Comparison of ENCODE assay signal across 8 cellular contexts in the genomic region with DNA sequence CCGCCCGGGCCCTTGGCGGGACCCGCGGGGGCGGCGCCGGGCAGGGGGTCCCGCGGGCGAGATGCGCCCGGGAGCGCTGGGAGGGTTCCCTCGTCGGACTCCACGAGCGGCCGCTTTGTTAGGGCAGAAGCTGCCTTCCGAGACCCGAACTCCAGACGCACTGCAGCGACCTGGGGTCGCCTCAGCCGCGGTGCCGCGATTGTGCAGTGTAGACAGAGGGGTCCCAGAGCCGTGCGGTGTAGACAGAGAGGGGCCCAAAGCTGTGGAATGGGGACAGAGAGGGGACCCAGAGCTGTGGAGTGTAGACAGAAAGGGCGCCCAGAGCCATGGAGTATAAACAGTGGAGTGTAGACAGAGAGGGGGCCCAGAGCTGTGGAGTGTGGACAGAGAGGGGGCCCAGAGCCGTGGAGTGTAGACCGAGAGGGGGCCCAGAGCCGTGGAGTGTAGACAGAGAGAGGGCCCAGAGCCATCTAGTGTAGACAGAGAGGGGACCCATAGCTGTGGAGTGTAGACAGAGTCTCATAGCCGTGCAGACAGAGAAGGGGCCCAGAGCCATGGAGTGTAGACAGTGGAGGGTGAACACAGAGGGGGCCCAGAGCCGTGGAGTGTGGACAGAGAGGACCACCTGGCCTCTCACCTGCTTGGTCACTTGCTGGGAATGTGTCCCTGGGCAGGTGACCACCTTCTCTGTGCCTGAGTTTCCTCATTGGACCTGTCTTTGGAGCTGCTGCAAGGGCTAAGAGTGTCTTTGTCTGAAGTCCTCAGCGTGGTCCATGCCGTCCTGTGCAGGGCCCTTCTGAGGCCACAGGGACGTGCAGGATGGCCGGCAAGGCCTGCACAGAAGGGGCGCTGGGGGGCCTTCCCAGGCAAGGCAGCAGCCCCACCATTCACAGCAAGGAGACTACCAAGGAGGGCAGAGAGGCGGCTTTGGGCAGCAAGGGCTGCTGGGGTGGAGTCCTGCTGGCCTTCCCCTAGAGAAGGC. TPM values are rescaled to one million over a fixed set of nuclear protein-coding genes. Genes with fewer than 3 reads are reported as not detected.
DNase-seq lines count a peak whose midpoint lies in the region; ATAC-seq and TF ChIP-seq lines count a peak whose summit lies in the region.

No MANE protein-coding gene starts in this region.

- no peak overlapping the region for H3K27ac Mint-ChIP-seq in activated naive CD4-positive, alpha-beta T cell treated with anti-CD3 and anti-CD28 coated beads for 36 hours

- peak overlapping the region; percentile 66 for H3K4me3 Mint-ChIP-seq in activated naive CD4-positive, alpha-beta T cell treated with anti-CD3 and anti-CD28 coated beads for 36 hours

- H3K4me1 Mint-ChIP-seq in activated naive CD4-positive, alpha-beta T cell treated with anti-CD3 and anti-CD28 coated beads for 36 hours (ENCODE audit: low read depth), result peaks cover 9% of the 10 kb centered on the region

- no peaks in the 10 kb centered on the region for H3K9me3 ChIP-seq in ascending aorta

- peak overlapping the region; percentile 76 to 96 for H3K4me3 ChIP-seq in ascending aorta

- CTCF ChIA-PET in activated naive CD4-positive, alpha-beta T cell treated with anti-CD3 and anti-CD28 coated beads for 36 hours (lab: Charles Lee), result no interaction called here

- TF ChIP-seq CTCF in ascending aorta (IDR thresholded peaks at IDR 0.05), result no peak

- no peak for DNase-seq in activated naive CD4-positive, alpha-beta T cell treated with anti-CD3 and anti-CD28 coated beads for 36 hours
- DNase-seq in activated naive CD4-positive, alpha-beta T cell treated with anti-CD3 and anti-CD28 coated beads, Interleukin-2, amount 50 U/mL, for 16 hours, result no peak
- peak in 1 of 2 donors; percentile 67 for DNase-seq in ascending aorta (ENCODE audit: low spot score in 2 of 2)
- DNase-seq in substantia nigra (lab: John Stamatoyannopoulos, UW), result no peak

- H3K27me3 Mint-ChIP-seq in activated naive CD4-positive, alpha-beta T cell treated with anti-CD3 and anti-CD28 coated beads for 36 hours (ENCODE audit: low read depth), result no peaks in the 10 kb centered on the region

- no peaks in the 10 kb centered on the region for H3K36me3 ChIP-seq in ascending aorta

- H3K4me1 ChIP-seq in ascending aorta, result peaks cover 5 to 11% of the 10 kb centered on the region in 2 donors

- H3K36me3 Mint-ChIP-seq in activated naive CD4-positive, alpha-beta T cell treated with anti-CD3 and anti-CD28 coated beads for 36 hours (ENCODE audit: low read depth), result no peaks in the 10 kb centered on the region

- intact Hi-C loops in activated naive CD4-positive, alpha-beta T cell treated with anti-CD3 and anti-CD28 coated beads for 36 hours (cut with micrococcal nuclease), result loop anchor here (2.0 to 5.0 kb wide), 2 partner anchors 91 to 331 kb away; a partner anchor contains a TSS
- intact Hi-C loops in ascending aorta (cut with DNase I), result loop anchor here (2.0 to 10.0 kb wide), 10 partner anchors 189 to 1581 kb away; a partner anchor contains a TSS

- ATAC-seq in GM18498 (IDR thresholded peaks at IDR 0.05; ENCODE audit: unreplicated experiment) (no peak), HG02798 (IDR thresholded peaks at IDR 0.05; ENCODE audit: poor library complexity, unreplicated experiment) (no peak), GM21360 (IDR thresholded peaks at IDR 0.05; ENCODE audit: unreplicated experiment) (no peak)

- H3K27me3 ChIP-seq in ascending aorta, result no peaks in the 10 kb centered on the region
- no peaks in the 10 kb centered on the region for H3K27me3 ChIP-seq in layer of hippocampus (ENCODE audit: control insufficient read depth, insufficient read depth, low read length)

- H3K27ac ChIP-seq in ascending aorta, result peak overlapping the region; percentile 75 to 90
- H3K27ac ChIP-seq in layer of hippocampus (ENCODE audit: low read depth, low read length), result peak overlapping the region; percentile 93
- H3K27ac ChIP-seq in substantia nigra (ENCODE audit: low read depth, low read length, poor library complexity, severe bottlenecking), result peak overlapping the region; percentile 82

- H3K9me3 Mint-ChIP-seq in activated naive CD4-positive, alpha-beta T cell treated with anti-CD3 and anti-CD28 coated beads for 36 hours, result peaks cover 4% of the 10 kb centered on the region

RNA-seq across cellular contexts. Expression of a gene that starts 0.9 kb away (rescaled TPM):
- total RNA-seq in activated naive CD4-positive, alpha-beta T cell treated with anti-CD3 and anti-CD28 coated beads for 36 hours, result 1 to 10 TPM; 8.7 to 8.9 TPM
- 26.3 TPM for total RNA-seq in ascending aorta

RNA-seq across cellular contexts. Expression of a gene that starts 44.7 kb away (rescaled TPM):
- under 1 TPM; 0.49 to 0.55 TPM for total RNA-seq in activated naive CD4-positive, alpha-beta T cell treated with anti-CD3 and anti-CD28 coated beads for 36 hours
- total RNA-seq in ascending aorta, result not detected
